In the genomic region with DNA sequence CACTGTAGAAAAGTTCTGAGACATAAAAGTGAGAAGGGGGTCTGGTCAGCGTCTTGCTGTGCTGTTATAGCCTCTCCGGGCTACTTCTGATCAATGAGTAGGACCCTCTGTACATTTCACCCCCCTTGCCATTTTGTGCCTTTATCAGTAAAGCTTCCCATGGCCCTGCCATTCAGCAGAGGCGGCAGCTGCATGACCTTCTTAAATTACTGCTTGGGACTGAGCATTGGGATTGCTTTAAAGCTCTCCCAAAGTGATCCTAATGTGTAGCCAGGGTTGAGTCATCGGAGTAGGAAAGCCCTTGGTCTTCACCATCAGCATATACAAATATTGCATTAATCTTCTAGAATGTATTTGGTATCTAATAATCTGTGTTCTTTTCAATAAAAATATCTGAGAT, we compare ENCODE assay signal across 15 cellular contexts.
DNase-seq lines count a peak whose midpoint lies in the region; ATAC-seq and TF ChIP-seq lines count a peak whose summit lies in the region.
"Had no signal": no experiment of that assay in that cellular context is flagged by ENCODE, and none has a peak within 500 bp of the region (broad histone marks: within the 10 kb centered on the region; RNA-seq: fewer than 3 reads in every experiment).

No MANE protein-coding gene starts in this region.

- H4K20me1 ChIP-seq in GM23338 (replicated peaks; ENCODE audit: insufficient read depth) (no peaks in the 10 kb centered on the region), Loucy (ENCODE audit: insufficient read depth, low read length, poor library complexity, severe bottlenecking) (no peaks in the 10 kb centered on the region), osteoblast (ENCODE audit: insufficient read depth, low read length) (no peaks in the 10 kb centered on the region)

- DNase-seq in GM23338 (ENCODE audit: low spot score) (no peak), myocyte (ENCODE audit: low read depth) (peak; percentile 53), osteoblast (ENCODE audit: insufficient read length, low spot score, missing footprints) (peak; percentile 25), NCI-H2171 (lab: John Stamatoyannopoulos, UW) (no peak), T-helper 17 cell (no peak)
- DNase-seq: Calu3; CD8-positive, alpha-beta T cell; DMS79 treated with DMSO at 0.1 percent for 48 hours; GF-D8 had no signal

- H3F3A ChIP-seq in GM23338 (replicated peaks; ENCODE audit: low read depth) (no peaks in the 10 kb centered on the region), Loucy (ENCODE audit: low read depth) (peaks cover 4% of the 10 kb centered on the region; the same call in 1 of the 2 replicates)

- H3K36me3 Mint-ChIP-seq in GM23338 (ENCODE audit: low read depth) (no peaks in the 10 kb centered on the region), T-helper 17 cell (ENCODE audit: low read depth) (no peaks in the 10 kb centered on the region)
- H3K36me3 Mint-ChIP-seq: CD8-positive, alpha-beta T cell had no signal

- H3K4me2 ChIP-seq in GM23338, result no peak overlapping the region
- H3K4me2 ChIP-seq in Loucy (ENCODE audit: low read depth, low read length, poor library complexity, severe bottlenecking), result peak overlapping the region; percentile 19
- no peak overlapping the region for H3K4me2 ChIP-seq in osteoblast (ENCODE audit: insufficient read depth, low read length)

- no peak overlapping the region for H3K4me3 Mint-ChIP-seq in GM23338
- H3K4me3 Mint-ChIP-seq in T-helper 17 cell, result no peak overlapping the region
- H3K4me3 Mint-ChIP-seq: B cell; CD8-positive, alpha-beta T cell had no signal

- H3K27ac Mint-ChIP-seq in GM23338 (no peak overlapping the region), T-helper 17 cell (no peak overlapping the region)
- H3K27ac Mint-ChIP-seq: B cell; CD8-positive, alpha-beta T cell had no signal

- H3K27me3 Mint-ChIP-seq in GM23338 (ENCODE audit: insufficient read depth, low read depth, poor library complexity), result no peaks in the 10 kb centered on the region
- H3K27me3 Mint-ChIP-seq in T-helper 17 cell, result no peaks in the 10 kb centered on the region

- H3K9me3 ChIP-seq in Loucy (ENCODE audit: insufficient read depth, low read depth, low read length) (no peaks in the 10 kb centered on the region), osteoblast (ENCODE audit: low read depth, low read length) (no peaks in the 10 kb centered on the region), T-helper 17 cell (ENCODE audit: control insufficient read depth, low read length, poor library complexity, severe bottlenecking) (no peaks in the 10 kb centered on the region)
- H3K9me3 ChIP-seq: HAP-1 had no signal

- H3K9me3 Mint-ChIP-seq in GM23338, result no peaks in the 10 kb centered on the region; the same call in 1 of the 3 replicates
- H3K9me3 Mint-ChIP-seq: CD8-positive, alpha-beta T cell had no signal

- H3K9me2 ChIP-seq in GM23338 (ENCODE audit: insufficient read depth) (no peaks in the 10 kb centered on the region), Loucy (replicated peaks; ENCODE audit: low read depth, low read length) (no peaks in the 10 kb centered on the region)

- no peak for ATAC-seq in GM23338
- no peak for ATAC-seq in HG03354 (IDR thresholded peaks at IDR 0.05; ENCODE audit: poor library complexity, severe bottlenecking, unreplicated experiment)
- no peak for ATAC-seq in T-helper 17 cell
- ATAC-seq: CD8-positive, alpha-beta T cell had no signal

- no peak overlapping the region for H3K27ac ChIP-seq in GM23338 (ENCODE audit: low read depth)
- no peak overlapping the region for H3K27ac ChIP-seq in osteoblast (ENCODE audit: low read depth, low read length)
- H3K27ac ChIP-seq: BLaER1 treated with 17β-estradiol and CSF1 and Interleukin-3, amounts not matched to agents 10 nM and 100 nM; HL-60 had no signal

- H3K4me3 ChIP-seq in GM23338, result no peak overlapping the region
- no peak overlapping the region for H3K4me3 ChIP-seq in Loucy (ENCODE audit: low read length, poor library complexity, severe bottlenecking)
- no peak overlapping the region for H3K4me3 ChIP-seq in osteoblast (ENCODE audit: insufficient read depth, low read length)
- H3K4me3 ChIP-seq: BLaER1 treated with 17β-estradiol and CSF1 and Interleukin-3, amounts not matched to agents 10 nM and 100 nM; HAP-1 had no signal

- H3K4me1 Mint-ChIP-seq in GM23338, result peaks cover 13% of the 10 kb centered on the region
- H3K4me1 Mint-ChIP-seq in T-helper 17 cell, result peaks cover 30% of the 10 kb centered on the region

- H3K79me2 ChIP-seq in GM23338 (replicated peaks; ENCODE audit: insufficient read depth) (no peaks in the 10 kb centered on the region), Loucy (ENCODE audit: insufficient read depth, low read length) (no peaks in the 10 kb centered on the region), osteoblast (ENCODE audit: insufficient read depth, low read length) (no peaks in the 10 kb centered on the region)

- TF ChIP-seq CTCF in GM23338 (conservative IDR thresholded peaks at IDR 0.05; ENCODE audit: low read depth in 2 of 2), result no peak
- TF ChIP-seq CTCF in Loucy (conservative IDR thresholded peaks at IDR 0.05; ENCODE audit: low read length), result no peak
- no peak for TF ChIP-seq CTCF in osteoblast (IDR thresholded peaks at IDR 0.05; ENCODE audit: extremely low read depth, low read depth, low read length)

- H3K36me3 ChIP-seq in GM23338 (ENCODE audit: insufficient read depth), result no peaks in the 10 kb centered on the region; the same call in 1 of the 2 replicates
- no peaks in the 10 kb centered on the region for H3K36me3 ChIP-seq in Loucy (ENCODE audit: insufficient read depth, low read length)
- no peaks in the 10 kb centered on the region for H3K36me3 ChIP-seq in osteoblast (ENCODE audit: insufficient read depth, low read length)
- H3K36me3 ChIP-seq: HAP-1 had no signal

- H3K27me3 ChIP-seq in GM23338 (ENCODE audit: insufficient read depth), result no peaks in the 10 kb centered on the region
- H3K27me3 ChIP-seq in Loucy (ENCODE audit: insufficient read depth, low read length, poor library complexity, severe bottlenecking), result no peaks in the 10 kb centered on the region
- H3K27me3 ChIP-seq in osteoblast (ENCODE audit: insufficient read depth, low read length), result no peaks in the 10 kb centered on the region
- H3K27me3 ChIP-seq: BLaER1 treated with 17β-estradiol and CSF1 and Interleukin-3, amounts not matched to agents 10 nM and 100 nM had no signal

- H2AFZ ChIP-seq in GM23338, result 0 out of 2 replicates have a peak overlapping the region, but pooled peaks have one; percentile 28
- no peak overlapping the region for H2AFZ ChIP-seq in Loucy (ENCODE audit: low read length)
- no peak overlapping the region for H2AFZ ChIP-seq in osteoblast (ENCODE audit: low read length)

- 0 out of 2 replicates have a peak, but pooled peaks cover 7% of the 10 kb centered on the region for H3K4me1 ChIP-seq in GM23338 (ENCODE audit: insufficient read depth)
- peaks cover 47% of the 10 kb centered on the region for H3K4me1 ChIP-seq in Loucy (ENCODE audit: insufficient read depth, low read length, poor library complexity, severe bottlenecking)
- H3K4me1 ChIP-seq in osteoblast (ENCODE audit: insufficient read depth, low read length), result peaks cover 22% of the 10 kb centered on the region
- H3K4me1 ChIP-seq: HAP-1 had no signal

- no peak overlapping the region for H3K9ac ChIP-seq in Loucy (ENCODE audit: low read depth, low read length, poor library complexity, severe bottlenecking)
- H3K9ac ChIP-seq: BLaER1 treated with 17β-estradiol and CSF1 and Interleukin-3, amounts not matched to agents 10 nM and 100 nM had no signal

TF ChIP-seq in GM23338, 12 proteins besides CTCF, POLR2A, EP300 and RAD21 (continues in another document):
- TF ChIP-seq STAT1 (IDR thresholded peaks at IDR 0.05; ENCODE audit: unreplicated experiment), result no peak
- TF ChIP-seq POLR2AphosphoS5 (IDR thresholded peaks at IDR 0.05; ENCODE audit: low read depth), result no peak
- TF ChIP-seq, protein P1, sequence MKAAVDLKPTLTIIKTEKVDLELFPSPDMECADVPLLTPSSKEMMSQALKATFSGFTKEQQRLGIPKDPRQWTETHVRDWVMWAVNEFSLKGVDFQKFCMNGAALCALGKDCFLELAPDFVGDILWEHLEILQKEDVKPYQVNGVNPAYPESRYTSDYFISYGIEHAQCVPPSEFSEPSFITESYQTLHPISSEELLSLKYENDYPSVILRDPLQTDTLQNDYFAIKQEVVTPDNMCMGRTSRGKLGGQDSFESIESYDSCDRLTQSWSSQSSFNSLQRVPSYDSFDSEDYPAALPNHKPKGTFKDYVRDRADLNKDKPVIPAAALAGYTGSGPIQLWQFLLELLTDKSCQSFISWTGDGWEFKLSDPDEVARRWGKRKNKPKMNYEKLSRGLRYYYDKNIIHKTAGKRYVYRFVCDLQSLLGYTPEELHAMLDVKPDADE (IDR thresholded peaks at IDR 0.05), result no peak
- no peak for TF ChIP-seq EZH2phosphoT487 (IDR thresholded peaks at IDR 0.05; ENCODE audit: unreplicated experiment)
- TF ChIP-seq JUNB (IDR thresholded peaks at IDR 0.05; ENCODE audit: unreplicated experiment), result no peak

Comparison
In these comparisons a context has a peak if more than half of its experiments do, and no peak if none do; other contexts are left out.
1. DNase-seq: peak in myocyte (single experiment) and osteoblast (single experiment); none in GM23338 (single experiment), NCI-H2171 (single experiment) and T-helper 17 cell (0 of 3).